8 cellular contexts compared by ENCODE assay signal in genomic region chr1:226187019-226187322, GRCh38. TPM values are rescaled to one million over a fixed set of nuclear protein-coding genes. Genes with fewer than 3 reads are reported as not detected.
A peak's percentile ranks its signal among the peaks of the same experiment; 100 is the strongest.
DNase-seq lines count a peak whose midpoint lies in the region; ATAC-seq, FAIRE-seq and TF ChIP-seq lines count a peak whose summit lies in the region.

No MANE protein-coding gene starts in this region.

- H3K4me1 ChIP-seq in rectal smooth muscle tissue (ENCODE audit: control insufficient read depth, insufficient read depth, low read length), result peaks cover 6% of the 10 kb centered on the region

- no peak for FAIRE-seq in frontal cortex (lab: Jason Lieb, UNC)

- no peak for DNase-seq in GM06990 (ENCODE audit: extremely low read depth, insufficient read length)
- no peak for DNase-seq in SK-N-MC (ENCODE audit: low read depth, low spot score)
- DNase-seq in fibroblast of mammary gland (ENCODE audit: low read depth), result no peak
- DNase-seq in frontal cortex (ENCODE audit: low spot score in 2 of 2), result no peak
- DNase-seq in midbrain (lab: John Stamatoyannopoulos, UW), result no peak
- no peak for DNase-seq in HCEC 1CT

- no peaks in the 10 kb centered on the region for H3K9me3 ChIP-seq in SK-N-MC (ENCODE audit: low read depth, low read length)

- H3K4me3 ChIP-seq in GM06990 (replicated peaks; ENCODE audit: low read depth, low read length), result peak overlapping the region; percentile 78
- peak overlapping the region; percentile 94 for H3K4me3 ChIP-seq in SK-N-MC
- peak overlapping the region; percentile 96 for H3K4me3 ChIP-seq in fibroblast of mammary gland (ENCODE audit: control insufficient read depth, low read depth, low read length)
- peak overlapping the region; percentile 72 for H3K4me3 ChIP-seq in rectal smooth muscle tissue (ENCODE audit: low read length)

- H3K36me3 ChIP-seq in GM06990 (ENCODE audit: control insufficient read depth, insufficient read depth, low read length) (peaks cover 1% of the 10 kb centered on the region), SK-N-MC (ENCODE audit: insufficient read depth, low read length) (peaks cover 10% of the 10 kb centered on the region), rectal smooth muscle tissue (ENCODE audit: control insufficient read depth, insufficient read depth, low read length) (no peaks in the 10 kb centered on the region)

- no peaks in the 10 kb centered on the region for H3K27me3 ChIP-seq in GM06990 (replicated peaks; ENCODE audit: control insufficient read depth, insufficient read depth, low read length)
- no peaks in the 10 kb centered on the region for H3K27me3 ChIP-seq in rectal smooth muscle tissue (ENCODE audit: control insufficient read depth, insufficient read depth, low read length)

- TF ChIP-seq CTCF in GM06990 (IDR thresholded peaks at IDR 0.05; ENCODE audit: insufficient read depth, low read length, poor library complexity, severe bottlenecking) (no peak), fibroblast of mammary gland (conservative IDR thresholded peaks at IDR 0.05; ENCODE audit: control insufficient read depth, insufficient read depth, low read depth, low read length) (no peak)

- peak overlapping the region; percentile 92 for H3K9ac ChIP-seq in SK-N-MC (ENCODE audit: insufficient read length)
- peak overlapping the region; percentile 42 for H3K9ac ChIP-seq in rectal smooth muscle tissue (ENCODE audit: low read length)

- no peak for ATAC-seq in GM19467 (IDR thresholded peaks at IDR 0.05; ENCODE audit: unreplicated experiment)

- H3K27ac ChIP-seq in SK-N-MC (peak overlapping the region; percentile 63), rectal smooth muscle tissue (ENCODE audit: low read depth, low read length) (peak overlapping the region; percentile 87)

RNA-seq across cellular contexts. Expression of gene ACBD3, which starts 0.4 kb away (rescaled TPM):
- total RNA-seq in frontal cortex, result 49.7 TPM

RNA-seq across cellular contexts. Expression of gene MIXL1, which starts 36.5 kb away (rescaled TPM):
- total RNA-seq in frontal cortex, result not detected
